In the genomic region with DNA sequence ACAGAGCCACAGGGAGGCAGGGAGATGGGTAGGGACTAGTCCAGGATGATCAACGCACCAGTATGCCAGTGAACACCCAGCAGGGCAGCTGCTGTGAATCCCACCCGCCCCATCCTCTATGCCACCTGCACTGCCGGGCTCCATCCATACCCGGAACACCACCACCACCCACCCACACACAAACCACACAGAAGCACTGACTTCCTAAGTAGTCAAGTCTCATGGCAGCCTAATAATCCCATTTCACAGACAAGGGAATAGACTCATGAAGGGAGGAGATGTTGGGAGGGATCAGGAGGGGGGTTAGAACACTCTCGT, we compare ENCODE assay signal across 20 cellular contexts. TPM values are rescaled to one million over a fixed set of nuclear protein-coding genes. Genes with fewer than 3 reads are reported as not detected.
DNase-seq lines count a peak whose midpoint lies in the region; ATAC-seq and TF ChIP-seq lines count a peak whose summit lies in the region.
"Had no signal": no experiment of that assay in that cellular context is flagged by ENCODE, and none has a peak within 500 bp of the region (broad histone marks: within the 10 kb centered on the region; RNA-seq: fewer than 3 reads in every experiment).

No MANE protein-coding gene starts in this region.

- H3K36me3 ChIP-seq in DND-41 (ENCODE audit: insufficient read depth, low read length) (no peaks in the 10 kb centered on the region), osteoblast (ENCODE audit: insufficient read depth, low read length) (no peaks in the 10 kb centered on the region)

- no peak overlapping the region for H3K27ac ChIP-seq in DND-41 (ENCODE audit: low read length)
- H3K27ac ChIP-seq in osteoblast (ENCODE audit: low read depth, low read length) = no peak overlapping the region
- H3K27ac ChIP-seq: 22Rv1, A549, GM23248 had no signal

- H4K20me1 ChIP-seq in DND-41 (ENCODE audit: insufficient read depth, low read length) (no peaks in the 10 kb centered on the region), osteoblast (ENCODE audit: insufficient read depth, low read length) (no peaks in the 10 kb centered on the region)

- H3K4me2 ChIP-seq in DND-41 (ENCODE audit: insufficient read depth, low read length) (no peak overlapping the region), osteoblast (ENCODE audit: insufficient read depth, low read length) (no peak overlapping the region)
- H3K4me2 ChIP-seq: A549 had no signal

- H3K9me3 ChIP-seq in DND-41 (ENCODE audit: insufficient read depth, low read length, severe bottlenecking) (no peaks in the 10 kb centered on the region), osteoblast (ENCODE audit: low read depth, low read length) (no peaks in the 10 kb centered on the region)
- H3K9me3 ChIP-seq: A549 had no signal

- ATAC-seq in DND-41 (ENCODE audit: insufficient read depth, low read depth) = peak; percentile 24; the same call in 1 of the 3 replicates
- ATAC-seq: A549, HepG2 had no signal

- TF ChIP-seq CTCF in DND-41 (IDR thresholded peaks at IDR 0.05; ENCODE audit: borderline replicate concordance, extremely low read depth, low read length, poor library complexity, severe bottlenecking) = no peak
- TF ChIP-seq CTCF in brain (conservative IDR thresholded peaks at IDR 0.05) = no peak
- no peak for TF ChIP-seq CTCF in osteoblast (IDR thresholded peaks at IDR 0.05; ENCODE audit: extremely low read depth, low read depth, low read length)
- no peak for TF ChIP-seq CTCF in GM10266 (IDR thresholded peaks at IDR 0.05; ENCODE audit: control insufficient read depth, insufficient read depth, low read depth, missing control alignments)

- peaks cover 33% of the 10 kb centered on the region for H3K4me1 Mint-ChIP-seq in brain

- no peaks in the 10 kb centered on the region for H3K4me1 ChIP-seq in DND-41 (ENCODE audit: insufficient read depth, low read length)
- H3K4me1 ChIP-seq in osteoblast (ENCODE audit: insufficient read depth, low read length) = peaks cover 9% of the 10 kb centered on the region
- H3K4me1 ChIP-seq: A549 had no signal

- no peak overlapping the region for H3K4me3 ChIP-seq in DND-41 (ENCODE audit: low read depth in 1 of 2, low read length in 2 of 2)
- no peak overlapping the region for H3K4me3 ChIP-seq in osteoblast (ENCODE audit: insufficient read depth, low read length)
- H3K4me3 ChIP-seq: A549, GM23248 had no signal

- H2AFZ ChIP-seq in DND-41 (ENCODE audit: low read depth, low read length) = no peak overlapping the region
- H2AFZ ChIP-seq in osteoblast (ENCODE audit: low read length) = no peak overlapping the region
- H2AFZ ChIP-seq: GM23248 had no signal

- H3K27me3 ChIP-seq in DND-41 (ENCODE audit: insufficient read depth, low read length, poor library complexity) (peaks cover 5% of the 10 kb centered on the region), osteoblast (ENCODE audit: insufficient read depth, low read length) (peaks cover 56% of the 10 kb centered on the region)

- DNase-seq in NCI-H82 (lab: John Stamatoyannopoulos, UW) (peak; percentile 35), NCI-H82 treated with DMSO at 0.1 percent for 48 hours (lab: John Stamatoyannopoulos, UW; ENCODE audit: unreplicated experiment) (no peak), DND-41 (no peak), osteoblast (ENCODE audit: insufficient read length, low spot score, missing footprints) (peak; percentile 65), GM10266 (ENCODE audit: extremely low spot score) (no peak)
- no peak for DNase-seq in activated CD4-positive, alpha-beta T cell treated with anti-CD3 and anti-CD28 coated beads for 1 hour
- DNase-seq: C1 segment of cervical spinal cord; CD4-positive, CD25-positive, alpha-beta regulatory T cell; CD8-positive, alpha-beta memory T cell; COR-L47; DMS 273 treated with DMSO at 0.1 percent for 48 hours; DMS53; GM23248; HCEC 1CT; HFFc6 had no signal

- no peaks in the 10 kb centered on the region for H3K79me2 ChIP-seq in DND-41 (ENCODE audit: insufficient read depth, low read length)
- no peaks in the 10 kb centered on the region for H3K79me2 ChIP-seq in osteoblast (ENCODE audit: insufficient read depth, low read length)

- no peaks in the 10 kb centered on the region for H3K9me3 Mint-ChIP-seq in brain
- H3K9me3 Mint-ChIP-seq: CD4-positive, CD25-positive, alpha-beta regulatory T cell; CD8-positive, alpha-beta memory T cell; HFFc6; IgD-negative memory B cell had no signal

- H3K27me3 Mint-ChIP-seq in brain = no peaks in the 10 kb centered on the region

- H3K36me3 Mint-ChIP-seq in brain = peaks cover 5% of the 10 kb centered on the region
- H3K36me3 Mint-ChIP-seq: CD4-positive, CD25-positive, alpha-beta regulatory T cell had no signal

- peak overlapping the region in 3 of 5 experiments; percentile 67 to 94 (median 86) for H3K27ac Mint-ChIP-seq in brain
- H3K27ac Mint-ChIP-seq: CD4-positive, CD25-positive, alpha-beta regulatory T cell; HFFc6 had no signal

- H3K4me3 Mint-ChIP-seq in brain = no peak overlapping the region
- H3K4me3 Mint-ChIP-seq: CD4-positive, CD25-positive, alpha-beta regulatory T cell; CD8-positive, alpha-beta memory T cell; HFFc6; IgD-negative memory B cell had no signal

- H3K9ac ChIP-seq in DND-41 (ENCODE audit: low read depth, low read length) = no peak overlapping the region
- H3K9ac ChIP-seq: GM23248 had no signal

RNA-seq across cellular contexts. Expression of a gene that starts 6.3 kb away (rescaled TPM):
- polyA plus RNA-seq in brain (ENCODE audit: insufficient read depth, low read depth, low replicate concordance) = 15.1 TPM
- under 0.01 TPM in 2 replicates for total RNA-seq in osteoblast
- total RNA-seq: CD4-positive, CD25-positive, alpha-beta regulatory T cell; HFFc6 had no signal
- polyA plus RNA-seq: HepG2 had no signal

RNA-seq across cellular contexts. Expression of a gene that starts 16.9 kb away (rescaled TPM):
- polyA plus RNA-seq in brain (ENCODE audit: insufficient read depth, low read depth, low replicate concordance) = 275 TPM
- 20.6 and 22.7 TPM in 2 replicates for total RNA-seq in osteoblast

RNA-seq across cellular contexts. Expression of a gene that starts 33.9 kb away (rescaled TPM):
- 7.4 TPM for polyA plus RNA-seq in brain (ENCODE audit: insufficient read depth, low read depth, low replicate concordance)
- total RNA-seq in osteoblast = 8.7 and 8.8 TPM in 2 replicates

RNA-seq across cellular contexts. Expression of a gene that starts 38.1 kb away (rescaled TPM):
- 50.0 TPM for polyA plus RNA-seq in brain (ENCODE audit: insufficient read depth, low read depth, low replicate concordance)
- 47.7 and 56.5 TPM in 2 replicates for total RNA-seq in osteoblast

RNA-seq across cellular contexts. Expression of a gene that starts 43.2 kb away (rescaled TPM):
- polyA plus RNA-seq in brain (ENCODE audit: insufficient read depth, low read depth, low replicate concordance) = 63.8 TPM
- 14.4 and 16.3 TPM in 2 replicates for total RNA-seq in osteoblast

Comparison
In these comparisons a context has a peak if more than half of its experiments do, and no peak if none do; other contexts are left out.
1. DNase-seq: peak in NCI-H82 (single experiment) and osteoblast (single experiment); none in NCI-H82 treated with DMSO at 0.1 percent for 48 hours (single experiment), DND-41 (single experiment), activated CD4-positive, alpha-beta T cell treated with anti-CD3 and anti-CD28 coated beads for 1 hour (single experiment) and GM10266 (single experiment).